8 cellular contexts compared by ENCODE assay signal in genomic region chr19:38079926-38080380, GRCh38.
DNase-seq lines count a peak whose midpoint lies in the region; ATAC-seq and TF ChIP-seq lines count a peak whose summit lies in the region.

No MANE protein-coding gene starts in this region.

- no peaks in the 10 kb centered on the region for H3K9me3 Mint-ChIP-seq in natural killer cell treated with Interleukin-12 subunit alpha and Interleukin-12 subunit beta and Interleukin-15 and Interleukin-18, amount 100 ng/mL, for 72 hours
- H3K9me3 Mint-ChIP-seq in natural killer cell = no peaks in the 10 kb centered on the region
- no peaks in the 10 kb centered on the region for H3K9me3 Mint-ChIP-seq in stimulated activated naive CD8-positive, alpha-beta T cell treated with anti-CD3 and anti-CD28 coated beads, Interleukin-15, Interleukin-2, amounts not matched to agents 100 ng/mL and 50 ng/mL, for 24 hours

- H3K4me1 Mint-ChIP-seq in natural killer cell treated with Interleukin-12 subunit alpha and Interleukin-12 subunit beta and Interleukin-15 and Interleukin-18, amount 100 ng/mL, for 72 hours (ENCODE audit: low read depth in 2 of 2) = peaks cover 8 to 12% of the 10 kb centered on the region in 2 donors
- peaks cover 0 to 6% of the 10 kb centered on the region in 2 donors for H3K4me1 Mint-ChIP-seq in natural killer cell
- peaks cover 23% of the 10 kb centered on the region for H3K4me1 Mint-ChIP-seq in stimulated activated naive CD8-positive, alpha-beta T cell treated with anti-CD3 and anti-CD28 coated beads, Interleukin-15, Interleukin-2, amounts not matched to agents 100 ng/mL and 50 ng/mL, for 24 hours (ENCODE audit: low read depth)

- H3K36me3 Mint-ChIP-seq in natural killer cell treated with Interleukin-12 subunit alpha and Interleukin-12 subunit beta and Interleukin-15 and Interleukin-18, amount 100 ng/mL, for 72 hours = peaks cover 4% of the 10 kb centered on the region
- no peaks in the 10 kb centered on the region for H3K36me3 Mint-ChIP-seq in natural killer cell
- H3K36me3 Mint-ChIP-seq in stimulated activated naive CD8-positive, alpha-beta T cell treated with anti-CD3 and anti-CD28 coated beads, Interleukin-15, Interleukin-2, amounts not matched to agents 100 ng/mL and 50 ng/mL, for 24 hours (ENCODE audit: low read depth) = peaks cover 13% of the 10 kb centered on the region

- no peak for ATAC-seq in natural killer cell treated with Interleukin-12 subunit alpha and Interleukin-12 subunit beta and Interleukin-15 and Interleukin-18, amount 100 ng/mL, for 72 hours
- ATAC-seq in natural killer cell (no peak), HG03097 (IDR thresholded peaks at IDR 0.05; ENCODE audit: low FRiP score, unreplicated experiment) (peak; percentile 79), GM19452 (IDR thresholded peaks at IDR 0.05; ENCODE audit: unreplicated experiment) (no peak)

- no peak for TF ChIP-seq CTCF in natural killer cell (IDR thresholded peaks at IDR 0.05)

- no peak overlapping the region for H3K27ac Mint-ChIP-seq in natural killer cell treated with Interleukin-12 subunit alpha and Interleukin-12 subunit beta and Interleukin-15 and Interleukin-18, amount 100 ng/mL, for 72 hours
- H3K27ac Mint-ChIP-seq in natural killer cell = no peak overlapping the region
- H3K27ac Mint-ChIP-seq in stimulated activated naive CD8-positive, alpha-beta T cell treated with anti-CD3 and anti-CD28 coated beads, Interleukin-15, Interleukin-2, amounts not matched to agents 100 ng/mL and 50 ng/mL, for 24 hours = peak overlapping the region; percentile 84

- DNase-seq in natural killer cell treated with Interleukin-12 subunit alpha and Interleukin-12 subunit beta and Interleukin-15 and Interleukin-18, amount 100 ng/mL, for 72 hours (ENCODE audit: low spot score) = peak; percentile 10
- DNase-seq in natural killer cell (no peak), NOMO-1 treated with DMSO at 0.1 percent for 48 hours (lab: John Stamatoyannopoulos, UW; ENCODE audit: unreplicated experiment) (peak; percentile 9), epithelial cell of prostate (ENCODE audit: low read depth, low spot score) (peak; percentile 39), activated gamma-delta T cell (lab: John Stamatoyannopoulos, UW) (no peak)

- H3K27me3 Mint-ChIP-seq in natural killer cell treated with Interleukin-12 subunit alpha and Interleukin-12 subunit beta and Interleukin-15 and Interleukin-18, amount 100 ng/mL, for 72 hours = no peaks in the 10 kb centered on the region
- H3K27me3 Mint-ChIP-seq in natural killer cell (ENCODE audit: low read depth in 2 of 2) = no peaks in the 10 kb centered on the region
- H3K27me3 Mint-ChIP-seq in stimulated activated naive CD8-positive, alpha-beta T cell treated with anti-CD3 and anti-CD28 coated beads, Interleukin-15, Interleukin-2, amounts not matched to agents 100 ng/mL and 50 ng/mL, for 24 hours = no peaks in the 10 kb centered on the region

- intact Hi-C loops in natural killer cell (cut with micrococcal nuclease) = no loop called here

- H3K27ac ChIP-seq in epithelial cell of prostate = peak overlapping the region; percentile 25

- no peak overlapping the region for H3K4me3 Mint-ChIP-seq in natural killer cell treated with Interleukin-12 subunit alpha and Interleukin-12 subunit beta and Interleukin-15 and Interleukin-18, amount 100 ng/mL, for 72 hours
- no peak overlapping the region for H3K4me3 Mint-ChIP-seq in natural killer cell
- H3K4me3 Mint-ChIP-seq in stimulated activated naive CD8-positive, alpha-beta T cell treated with anti-CD3 and anti-CD28 coated beads, Interleukin-15, Interleukin-2, amounts not matched to agents 100 ng/mL and 50 ng/mL, for 24 hours = no peak overlapping the region

Comparison
In these comparisons a context has a peak if more than half of its experiments do, and no peak if none do; other contexts are left out.
1. DNase-seq: peak in natural killer cell treated with Interleukin-12 subunit alpha and Interleukin-12 subunit beta and Interleukin-15 and Interleukin-18, amount 100 ng/mL, for 72 hours (single experiment), NOMO-1 treated with DMSO at 0.1 percent for 48 hours (single experiment) and epithelial cell of prostate (single experiment); none in natural killer cell (single experiment) and activated gamma-delta T cell (single experiment).